In genomic region chr13:32415019-32415418, GRCh38 we compare ENCODE assay signal across 8 cellular contexts. TPM values are rescaled to one million over a fixed set of nuclear protein-coding genes. Genes with fewer than 3 reads are reported as not detected.
DNase-seq lines count a peak whose midpoint lies in the region; ATAC-seq and TF ChIP-seq lines count a peak whose summit lies in the region.

No MANE protein-coding gene starts in this region.

- no peak overlapping the region for H3K4me3 ChIP-seq in BJ (ENCODE audit: low read depth, low read length)

- H3K27me3 ChIP-seq in BJ (ENCODE audit: control insufficient read depth, insufficient read depth, low read length): no peaks in the 10 kb centered on the region

- in situ Hi-C loops in GM13977 (cut with MboI; ENCODE audit: low pct_unique_long_range_greater_than_20kb, low sequenced_read_pairs, unreplicated experiment): no loop called here

- DNase-seq in BJ (ENCODE audit: low read depth) (no peak), GM13977 (ENCODE audit: low spot score) (no peak), SW480 (ENCODE audit: low spot score) (peak; percentile 11), iPS-NIHi11 (ENCODE audit: low spot score) (peak; percentile 50), activated gamma-delta T cell treated with Interleukin-2 at 50 U/mL for 16 hours (no peak), A172 (ENCODE audit: low spot score) (no peak), EL (no peak)

- TF ChIP-seq CTCF in BJ (IDR thresholded peaks at IDR 0.05; ENCODE audit: insufficient read depth, low read depth, low read length) (peak; percentile 56), GM13977 (IDR thresholded peaks at IDR 0.05; ENCODE audit: extremely low read depth, insufficient read depth, missing control alignments) (peak; percentile 59)

- ATAC-seq in HG03108 (IDR thresholded peaks at IDR 0.05; ENCODE audit: unreplicated experiment): no peak

- POLR2A ChIA-PET in BJ (lab: Charles Lee): no interaction called here

- no peaks in the 10 kb centered on the region for H3K36me3 ChIP-seq in BJ (ENCODE audit: control insufficient read depth, insufficient read depth, low read length)

- CTCF ChIA-PET in BJ (lab: Yijun Ruan, JAX): interaction anchor here (0.8 to 2.1 kb wide), 7 partner anchors 8 to 505 kb away, joined by 3 to 8 read pairs (median 4); no protein-coding TSS in a partner anchor

RNA-seq across cellular contexts. Expression of gene N4BP2L1, which starts 12.9 kb away (rescaled TPM):
- 0.43 and 1.2 TPM in 2 replicates for polyA plus RNA-seq in BJ (2011; rRNA removed)
- polyA minus RNA-seq in BJ (2011; rRNA and poly(A)+ RNA removed): 0.33 TPM in 1 of 2 replicates, not detected in the other
- total RNA-seq in A172 (2014; rRNA removed; shearing (Covaris generic)): 1.5 and 2.2 TPM in 2 replicates

Comparison
In these comparisons a context has a peak if more than half of its experiments do, and no peak if none do; other contexts are left out.
1. DNase-seq: peak in SW480 (single experiment) and iPS-NIHi11 (single experiment); none in BJ (single experiment), GM13977 (single experiment), activated gamma-delta T cell treated with Interleukin-2 at 50 U/mL for 16 hours (single experiment), A172 (single experiment) and EL (single experiment).